In the genomic region with DNA sequence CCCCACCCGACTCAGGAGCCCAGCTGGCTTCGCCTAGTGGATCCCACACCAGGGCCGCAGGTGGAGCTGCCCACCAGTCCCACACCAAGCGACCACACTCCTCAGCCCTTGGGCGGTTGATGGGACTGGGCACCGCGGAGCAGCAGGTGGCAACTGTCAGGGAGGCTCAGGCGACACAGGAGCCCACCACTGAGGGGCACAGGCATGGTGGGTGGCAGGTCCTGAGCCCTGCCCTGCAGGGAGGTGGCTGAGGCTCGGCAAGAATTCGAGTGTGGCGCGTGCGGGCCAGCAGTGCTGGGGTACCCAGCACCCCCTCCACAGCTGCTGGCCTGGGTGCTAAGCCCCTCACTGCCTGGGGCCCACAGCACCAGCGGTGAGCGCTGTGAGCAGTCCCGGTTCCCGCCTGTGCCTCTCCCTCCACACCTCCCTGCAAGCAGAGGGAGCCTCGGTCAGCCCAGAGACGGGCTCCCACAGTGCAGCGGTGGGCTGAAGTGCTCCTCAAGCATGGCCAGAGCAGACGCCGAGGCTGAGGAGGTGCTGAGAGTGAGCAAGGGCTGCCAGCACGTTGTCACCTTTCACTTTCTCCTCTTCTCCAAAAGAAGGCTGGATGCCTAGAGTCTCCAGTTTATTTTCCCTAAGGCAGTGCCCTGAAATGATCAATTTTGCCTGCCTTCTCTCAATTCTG, we compare ENCODE assay signal across 25 cellular contexts.
DNase-seq lines count a peak whose midpoint lies in the region; ATAC-seq, FAIRE-seq and TF ChIP-seq lines count a peak whose summit lies in the region.
"Had no signal": no experiment of that assay in that cellular context is flagged by ENCODE, and none has a peak within 500 bp of the region (broad histone marks: within the 10 kb centered on the region; RNA-seq: fewer than 3 reads in every experiment).

No MANE protein-coding gene starts in this region.

- no peak for TF ChIP-seq RAD21 in HepG2 (CRISPR knock-in tag; IDR thresholded peaks at IDR 0.05)

- POLR2A ChIA-PET in HepG2 (lab: Yijun Ruan, JAX), result no interaction called here

- no peaks in the 10 kb centered on the region for H3K4me1 ChIP-seq in left ventricle myocardium inferior
- H3K4me1 ChIP-seq in HepG2 (ENCODE audit: insufficient read depth, low read length), result no peaks in the 10 kb centered on the region
- H3K4me1 ChIP-seq: A549, BE2C had no signal

- TF ChIP-seq EP300 in HepG2 (IDR thresholded peaks at IDR 0.05; ENCODE audit: low read depth in 2 of 2, low read length in 2 of 2) (no peak), HepG2 (CRISPR knock-in tag; IDR thresholded peaks at IDR 0.05; ENCODE audit: borderline replicate concordance) (no peak)

- no TSS peak for BruUV-seq in HepG2 (replicated peaks; lab: Mats Ljungman, UMichigan)

- DNase-seq in left ventricle myocardium superior, result peak; percentile 21
- DNase-seq in left ventricle myocardium inferior, result no peak
- no peak for DNase-seq in bronchial epithelial cell (ENCODE audit: low read depth)
- no peak for DNase-seq in HepG2 (ENCODE audit: low spot score)
- DNase-seq in sciatic nerve (ENCODE audit: low spot score), result no peak
- no peak for DNase-seq in medulla oblongata (ENCODE audit: extremely low spot score)
- DNase-seq in COLO829 (ENCODE audit: low spot score), result no peak
- DNase-seq in stimulated activated naive CD4-positive, alpha-beta T cell treated with Interleukin-2 at 50 U/mL for 16 hours (lab: John Stamatoyannopoulos, UW), result no peak
- DNase-seq: 8988T; ACHN; AML-193; BE2C; Calu3; CD4-positive, alpha-beta T cell; CD8-positive, alpha-beta memory T cell; COR-L47; DMS153; DND-41; GOT3; HCEC 1CT had no signal

- no peaks in the 10 kb centered on the region for H3K79me2 ChIP-seq in HepG2 (ENCODE audit: insufficient read depth, low read length)

- H3K27me3 ChIP-seq in left ventricle myocardium inferior (ENCODE audit: low read depth), result no peaks in the 10 kb centered on the region
- no peaks in the 10 kb centered on the region for H3K27me3 ChIP-seq in bronchial epithelial cell (ENCODE audit: control insufficient read depth, insufficient read depth, low read length)
- no peaks in the 10 kb centered on the region for H3K27me3 ChIP-seq in HepG2 (ENCODE audit: control insufficient read depth in 1 of 2, insufficient read depth in 2 of 2, low read length in 2 of 2)
- H3K27me3 ChIP-seq: BE2C; BLaER1 treated with 17β-estradiol and CSF1 and Interleukin-3, amounts not matched to agents 10 nM and 100 nM had no signal

- no peak overlapping the region for H2AFZ ChIP-seq in HepG2 (ENCODE audit: low read length)

- WGBS in HepG2 (ENCODE audit: low lambda C conversion rate), result 51% methylated on average over 20 of the region's 23 CpGs

- H4K20me1 ChIP-seq in HepG2 (ENCODE audit: insufficient read depth, low read length), result no peaks in the 10 kb centered on the region
- H4K20me1 ChIP-seq: BLaER1 treated with 17β-estradiol and CSF1 and Interleukin-3, amounts not matched to agents 10 nM and 100 nM had no signal

- no peak overlapping the region for H3K4me2 ChIP-seq in HepG2 (ENCODE audit: low read depth, low read length)
- H3K4me2 ChIP-seq: A549; BLaER1 treated with 17β-estradiol and CSF1 and Interleukin-3, amounts not matched to agents 10 nM and 100 nM had no signal

- H3K36me3 ChIP-seq in left ventricle myocardium inferior (no peaks in the 10 kb centered on the region), bronchial epithelial cell (ENCODE audit: control insufficient read depth, insufficient read depth, low read length) (no peaks in the 10 kb centered on the region), HepG2 (replicated peaks in 1 of 2; ENCODE audit: control insufficient read depth in 1 of 2, insufficient read depth in 2 of 2, low read length in 2 of 2) (no peaks in the 10 kb centered on the region)
- H3K36me3 ChIP-seq: BE2C; BLaER1 treated with 17β-estradiol and CSF1 and Interleukin-3, amounts not matched to agents 10 nM and 100 nM had no signal

- H3K9me3 ChIP-seq in left ventricle myocardium inferior (replicated peaks), result peaks cover 66% of the 10 kb centered on the region
- H3K9me3 ChIP-seq in HepG2 (ENCODE audit: low read length), result no peaks in the 10 kb centered on the region; the same call in 1 of the 2 replicates
- H3K9me3 ChIP-seq: BE2C had no signal

- no peak overlapping the region for H3K4me3 ChIP-seq in left ventricle myocardium inferior
- H3K4me3 ChIP-seq in bronchial epithelial cell (ENCODE audit: low read depth, low read length), result no peak overlapping the region
- no peak overlapping the region for H3K4me3 ChIP-seq in HepG2 (replicated peaks in 1 of 3; ENCODE audit: insufficient read depth in 1 of 3, low read depth in 2 of 3, low read length in 3 of 3)
- H3K4me3 ChIP-seq: A549; BLaER1 treated with 17β-estradiol and CSF1 and Interleukin-3, amounts not matched to agents 10 nM and 100 nM had no signal

- TF ChIP-seq POLR2A in HepG2 (IDR thresholded peaks at IDR 0.05; ENCODE audit: insufficient read depth in 1 of 2, low read depth in 2 of 2, low read length in 2 of 2), result no peak

- no peak overlapping the region for H3K9ac ChIP-seq in HepG2 (ENCODE audit: insufficient read depth, low read depth, low read length)
- H3K9ac ChIP-seq: BLaER1 treated with 17β-estradiol and CSF1 and Interleukin-3, amounts not matched to agents 10 nM and 100 nM had no signal

- FAIRE-seq in bronchial epithelial cell (lab: Jason Lieb, UNC) (peak; percentile 50), HepG2 (lab: Jason Lieb, UNC) (no peak)
- FAIRE-seq: A549, G401.6, GM12892, H54 had no signal

- in situ Hi-C loops in HepG2 (cut with HindIII; ENCODE audit: extremely low pct_ligation_motif_present, low pct_unique_long_range_greater_than_20kb), result no loop called here

- no peak overlapping the region for H3K27ac ChIP-seq in left ventricle myocardium inferior (replicated peaks)
- no peak overlapping the region for H3K27ac ChIP-seq in HepG2 (ENCODE audit: extremely low read length, insufficient read depth, low read length)
- H3K27ac ChIP-seq: A549; BLaER1 treated with 17β-estradiol and CSF1 and Interleukin-3, amounts not matched to agents 10 nM and 100 nM had no signal

- ATAC-seq in left ventricle myocardium superior (no peak), HepG2 (peak; percentile 48; the same call in 2 of the 3 replicates), sciatic nerve (peak; percentile 24)
- ATAC-seq: A549 had no signal

- intact Hi-C loops in left ventricle myocardium superior (cut with micrococcal nuclease) (no loop called here), left ventricle myocardium inferior (cut with micrococcal nuclease) (no loop called here), HepG2 (cut with micrococcal nuclease; ENCODE audit: unreplicated experiment) (no loop called here), sciatic nerve (cut with DNase I) (no loop called here)

- TF ChIP-seq CTCF in left ventricle myocardium inferior (IDR thresholded peaks at IDR 0.05; ENCODE audit: borderline replicate concordance) (no peak), bronchial epithelial cell (IDR thresholded peaks at IDR 0.05; ENCODE audit: insufficient read depth, low read length, severe bottlenecking) (no peak), HepG2 (CRISPR knock-in tag; IDR thresholded peaks at IDR 0.05) (no peak)

- CTCF ChIA-PET in HepG2 (lab: Yijun Ruan, JAX; ENCODE audit: low intra/inter-chr PET ratio, low total read pairs), result no interaction called here

TF ChIP-seq in HepG2, 621 proteins besides CTCF, POLR2A, EP300 and RAD21:
- TF ChIP-seq ZNF850 (CRISPR knock-in tag; conservative IDR thresholded peaks at IDR 0.05) (peak; percentile 97), GTF3A (CRISPR knock-in tag; conservative IDR thresholded peaks at IDR 0.05) (no peak)
